In the genomic region with DNA sequence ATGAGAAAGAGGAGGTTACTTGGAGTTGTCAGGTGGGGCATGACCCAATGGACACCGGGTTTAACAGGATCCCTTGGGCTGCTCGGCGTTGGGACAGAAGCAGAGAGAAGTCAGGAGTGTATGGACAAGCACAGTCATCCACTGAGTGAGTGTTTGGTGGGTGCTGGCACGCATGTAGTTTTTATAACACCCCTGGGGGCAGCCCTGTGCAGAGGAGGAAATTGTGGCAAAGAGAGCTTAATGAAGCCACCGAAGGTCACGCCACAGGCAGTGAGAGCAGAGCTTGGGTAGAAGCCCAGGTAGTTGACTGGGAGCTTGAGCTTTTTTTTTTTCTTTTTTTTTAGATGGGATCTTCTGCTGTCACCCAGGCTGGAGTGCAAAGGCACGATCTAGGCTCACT, we compare ENCODE assay signal across 9 cellular contexts. TPM values are rescaled to one million over a fixed set of nuclear protein-coding genes. Genes with fewer than 3 reads are reported as not detected.
DNase-seq lines count a peak whose midpoint lies in the region; ATAC-seq and TF ChIP-seq lines count a peak whose summit lies in the region.
"Had no signal": no experiment of that assay in that cellular context is flagged by ENCODE, and none has a peak within 500 bp of the region (broad histone marks: within the 10 kb centered on the region; RNA-seq: fewer than 3 reads in every experiment).

No MANE protein-coding gene starts in this region.

- POLR2A ChIA-PET in activated B cell treated with CpG ODN at 0.5 μM for 24 hours (lab: Charles Lee): interaction anchor here (0.5 kb wide), 1 partner anchor 1822 kb away, joined by 4 read pairs; no protein-coding TSS in a partner anchor

- H3K4me1 Mint-ChIP-seq in activated B cell treated with CpG ODN at 0.5 μM for 24 hours: peaks cover 5% of the 10 kb centered on the region
- H3K4me1 Mint-ChIP-seq in natural killer cell: peaks cover 37 to 67% of the 10 kb centered on the region in 2 donors

- peak; percentile 19 for DNase-seq in GM12864 (ENCODE audit: low read depth)
- DNase-seq in activated B cell treated with CpG ODN at 0.5 μM for 24 hours: no peak
- DNase-seq in natural killer cell: no peak
- DNase-seq in NCI-H1694 (lab: John Stamatoyannopoulos, UW): no peak
- DNase-seq in NCI-H1436 (lab: John Stamatoyannopoulos, UW): no peak
- DNase-seq in NCI-H1105 treated with DMSO at 0.1 percent for 48 hours (lab: John Stamatoyannopoulos, UW): no peak
- DNase-seq: NCI-H187 treated with DMSO at 0.1 percent for 48 hours; stimulated activated CD4-positive, alpha-beta T cell treated with anti-CD3 and anti-CD28 coated beads, Interleukin-2, amount 100 ng/mL, for 48 hours had no signal

- CTCF ChIA-PET in activated B cell treated with CpG ODN at 0.5 μM for 24 hours (lab: Charles Lee): interaction anchor here (0.9 kb wide), 1 partner anchor 99 kb away, joined by 3 read pairs; no protein-coding TSS in a partner anchor

- H3K9me3 Mint-ChIP-seq in activated B cell treated with CpG ODN at 0.5 μM for 24 hours: no peaks in the 10 kb centered on the region
- no peaks in the 10 kb centered on the region for H3K9me3 Mint-ChIP-seq in natural killer cell

- no peak overlapping the region for H3K4me3 Mint-ChIP-seq in activated B cell treated with CpG ODN at 0.5 μM for 24 hours
- peak overlapping the region; percentile 80 for H3K4me3 Mint-ChIP-seq in natural killer cell

- H3K27me3 Mint-ChIP-seq in activated B cell treated with CpG ODN at 0.5 μM for 24 hours: peaks cover 49% of the 10 kb centered on the region
- no peaks in the 10 kb centered on the region for H3K27me3 Mint-ChIP-seq in natural killer cell (ENCODE audit: low read depth in 2 of 2)

- intact Hi-C loops in activated B cell treated with CpG ODN at 0.5 μM for 24 hours (cut with micrococcal nuclease): no loop called here
- intact Hi-C loops in natural killer cell (cut with micrococcal nuclease): loop anchor here (5.0 kb wide), 1 partner anchor 44 kb away; a partner anchor contains a TSS

- no peak overlapping the region for H3K27ac Mint-ChIP-seq in activated B cell treated with CpG ODN at 0.5 μM for 24 hours
- peak overlapping the region; percentile 64 to 73 for H3K27ac Mint-ChIP-seq in natural killer cell

- H3K4me3 ChIP-seq in GM12864 (ENCODE audit: low read depth, low read length): no peak overlapping the region

- H3K36me3 Mint-ChIP-seq in activated B cell treated with CpG ODN at 0.5 μM for 24 hours (ENCODE audit: low read depth) (no peaks in the 10 kb centered on the region), natural killer cell (no peaks in the 10 kb centered on the region)

- peak; percentile 82 for ATAC-seq in HG03060 (IDR thresholded peaks at IDR 0.05; ENCODE audit: low read depth, unreplicated experiment)
- ATAC-seq in activated B cell treated with CpG ODN at 0.5 μM for 24 hours (ENCODE audit: low read depth): peak; percentile 42
- ATAC-seq in natural killer cell: peak; percentile 67 to 85 (median 83)

- peak; percentile 9 for TF ChIP-seq CTCF in GM12864 (IDR thresholded peaks at IDR 0.05; ENCODE audit: low read depth, low read length, missing control alignments)
- no peak for TF ChIP-seq CTCF in activated B cell treated with CpG ODN at 0.5 μM for 24 hours (IDR thresholded peaks at IDR 0.05)
- no peak for TF ChIP-seq CTCF in natural killer cell (IDR thresholded peaks at IDR 0.05)

RNA-seq across cellular contexts. Expression of a gene that starts 43.2 kb away (rescaled TPM):
- 1.9 and 2.1 TPM in 2 replicates for total RNA-seq in activated B cell treated with CpG ODN at 0.5 μM for 24 hours
- 1 to 10 TPM; 1.4 to 3.9 (median 2.8) TPM for total RNA-seq in natural killer cell
